ENCODE assay signal across 10 cellular contexts in genomic region chr16:85573696-85574641, GRCh38. TPM values are rescaled to one million over a fixed set of nuclear protein-coding genes. Genes with fewer than 3 reads are reported as not detected.
DNase-seq lines count a peak whose midpoint lies in the region; ATAC-seq and TF ChIP-seq lines count a peak whose summit lies in the region.
"Had no signal": no experiment of that assay in that cellular context is flagged by ENCODE, and none has a peak within 500 bp of the region (broad histone marks: within the 10 kb centered on the region; RNA-seq: fewer than 3 reads in every experiment).

No MANE protein-coding gene starts in this region.

- H3K9me2 ChIP-seq in GM23248 (ENCODE audit: insufficient read depth) = no peaks in the 10 kb centered on the region

- H3K4me1 ChIP-seq in GM23248 (ENCODE audit: insufficient read depth) = peaks cover 15% of the 10 kb centered on the region
- H3K4me1 ChIP-seq in right atrium auricular region = peaks cover 0 to 73% of the 10 kb centered on the region in 2 donors

- H3K27me3 ChIP-seq in GM23248 (replicated peaks; ENCODE audit: insufficient read depth) = no peaks in the 10 kb centered on the region
- H3K27me3 ChIP-seq in right atrium auricular region = no peaks in the 10 kb centered on the region
- H3K27me3 ChIP-seq in MG63 = no peaks in the 10 kb centered on the region
- H3K27me3 ChIP-seq: neutrophil had no signal

- H3K36me3 ChIP-seq in GM23248 (ENCODE audit: low read depth) = no peaks in the 10 kb centered on the region
- H3K36me3 ChIP-seq in right atrium auricular region = no peaks in the 10 kb centered on the region
- no peaks in the 10 kb centered on the region; the same call in 1 of the 2 replicates for H3K36me3 ChIP-seq in MG63
- H3K36me3 ChIP-seq: neutrophil had no signal

- no peaks in the 10 kb centered on the region for H3K9me3 ChIP-seq in GM23248 (ENCODE audit: low read depth)
- H3K9me3 ChIP-seq in right atrium auricular region = no peaks in the 10 kb centered on the region
- no peaks in the 10 kb centered on the region for H3K9me3 ChIP-seq in MG63
- H3K9me3 ChIP-seq: neutrophil had no signal

- peaks cover 21% of the 10 kb centered on the region for H3K36me3 Mint-ChIP-seq in activated CD4-positive, alpha-beta T cell treated with anti-CD3 and anti-CD28 coated beads, Interleukin-2, amount 10 ng/mL, durations not matched to agents 24 days and 14 days (ENCODE audit: low read depth)

- peaks cover 100% of the 10 kb centered on the region for H3K79me2 ChIP-seq in GM23248 (ENCODE audit: insufficient read depth)

- no peaks in the 10 kb centered on the region for H3K27me3 Mint-ChIP-seq in activated CD4-positive, alpha-beta T cell treated with anti-CD3 and anti-CD28 coated beads, Interleukin-2, amount 10 ng/mL, durations not matched to agents 24 days and 14 days

- H3K4me1 Mint-ChIP-seq in activated CD4-positive, alpha-beta T cell treated with anti-CD3 and anti-CD28 coated beads, Interleukin-2, amount 10 ng/mL, durations not matched to agents 24 days and 14 days = peaks cover 30% of the 10 kb centered on the region

- H3K9ac ChIP-seq in GM23248 = peak overlapping the region; percentile 60

- in situ Hi-C loops in GM23248 (cut with MboI) = no loop called here

- H3K4me3 ChIP-seq in GM23248 = no peak overlapping the region
- H3K4me3 ChIP-seq in right atrium auricular region = peak overlapping the region in 1 of 2 donors; percentile 18
- H3K4me3 ChIP-seq in MG63 = no peak overlapping the region
- H3K4me3 ChIP-seq: GM12878 had no signal

- intact Hi-C loops in sciatic nerve (cut with DNase I) = no loop called here
- intact Hi-C loops in activated CD4-positive, alpha-beta T cell treated with anti-CD3 and anti-CD28 coated beads, Interleukin-2, amount 10 ng/mL, durations not matched to agents 24 days and 14 days (cut with micrococcal nuclease) = no loop called here

- 42 to 51% methylated on average over 35 to 37 of the region's 37 CpGs for WGBS in GM23248 (ENCODE audit: low coverage in 1 of 2, low lambda C conversion rate in 2 of 2, missing lambda C conversion rate in 2 of 2), 2 experiments

- H2AFZ ChIP-seq in GM23248 = 0 out of 2 replicates have a peak overlapping the region, but pooled peaks have one; percentile 1

- DNase-seq in GM23248 (peak; percentile 66), anterior cingulate cortex (lab: John Stamatoyannopoulos, UW) (peak in 43 of 58 donors; percentile 17 to 75 (median 45)), right atrium auricular region (ENCODE audit: low spot score) (peak; percentile 78), sciatic nerve (ENCODE audit: low spot score) (peak; percentile 84), NCI-H524 treated with DMSO at 0.1 percent for 48 hours (lab: John Stamatoyannopoulos, UW) (no peak), NAMALWA (ENCODE audit: low spot score) (no peak), MG63 (no peak)
- no peak for DNase-seq in activated CD4-positive, alpha-beta T cell treated with anti-CD3 and anti-CD28 coated beads, Interleukin-2, amount 10 ng/mL, durations not matched to agents 24 days and 14 days

- peaks cover 26% of the 10 kb centered on the region for H4K20me1 ChIP-seq in GM23248 (ENCODE audit: insufficient read depth)

- no peak overlapping the region for H3K4me2 ChIP-seq in GM23248 (ENCODE audit: unreplicated experiment)

- no peak overlapping the region for H3K27ac Mint-ChIP-seq in activated CD4-positive, alpha-beta T cell treated with anti-CD3 and anti-CD28 coated beads, Interleukin-2, amount 10 ng/mL, durations not matched to agents 24 days and 14 days

- ATAC-seq in sciatic nerve = peak; percentile 64
- ATAC-seq: GM12878 had no signal

- no peak for TF ChIP-seq CTCF in right atrium auricular region (IDR thresholded peaks at IDR 0.05)

- no peaks in the 10 kb centered on the region for H3K9me3 Mint-ChIP-seq in activated CD4-positive, alpha-beta T cell treated with anti-CD3 and anti-CD28 coated beads, Interleukin-2, amount 10 ng/mL, durations not matched to agents 24 days and 14 days

- H3F3A ChIP-seq in GM23248 (ENCODE audit: insufficient read depth) = peaks cover 10% of the 10 kb centered on the region; the same call in 1 of the 2 replicates

- H3K27ac ChIP-seq in GM23248 (peak overlapping the region; percentile 56), right atrium auricular region (peak overlapping the region; percentile 79 to 80)
- H3K27ac ChIP-seq: neutrophil had no signal

- H3K4me3 Mint-ChIP-seq in activated CD4-positive, alpha-beta T cell treated with anti-CD3 and anti-CD28 coated beads, Interleukin-2, amount 10 ng/mL, durations not matched to agents 24 days and 14 days = no peak overlapping the region

RNA-seq across cellular contexts. Expression of gene GSE1, which starts 39.2 kb away (rescaled TPM):
- total RNA-seq in GM23248 (2014; rRNA removed; shearing (Covaris generic)) = 35.1 and 46.3 TPM in 2 replicates
- polyA plus RNA-seq in GM23248 (2016; fragmentation: Nextera tagmentation; extraction: Ambion mirVana) = 10.6 and 11.6 TPM in 2 replicates
- total RNA-seq in right atrium auricular region = 10 to 100 TPM; 37.1 to 55.7 TPM
- total RNA-seq in sciatic nerve = 97.3 TPM
- total RNA-seq in activated CD4-positive, alpha-beta T cell treated with anti-CD3 and anti-CD28 coated beads, Interleukin-2, amount 10 ng/mL, durations not matched to agents 24 days and 14 days = 34.1 and 37.5 TPM in 2 replicates
- total RNA-seq in MG63 (2014; rRNA removed; shearing (Covaris generic); ENCODE audit: low replicate concordance) = 9.3 and 19.1 TPM in 2 replicates

Comparison
In these comparisons a context has a peak if more than half of its experiments do, and no peak if none do; other contexts are left out.
1. DNase-seq: peak in GM23248 (single experiment), anterior cingulate cortex (43 of 58), right atrium auricular region (single experiment) and sciatic nerve (single experiment); none in activated CD4-positive, alpha-beta T cell treated with anti-CD3 and anti-CD28 coated beads, Interleukin-2, amount 10 ng/mL, durations not matched to agents 24 days and 14 days (single experiment), NCI-H524 treated with DMSO at 0.1 percent for 48 hours (single experiment), NAMALWA (single experiment) and MG63 (single experiment).